Comparison of ENCODE assay signal across 8 cellular contexts in the genomic region with DNA sequence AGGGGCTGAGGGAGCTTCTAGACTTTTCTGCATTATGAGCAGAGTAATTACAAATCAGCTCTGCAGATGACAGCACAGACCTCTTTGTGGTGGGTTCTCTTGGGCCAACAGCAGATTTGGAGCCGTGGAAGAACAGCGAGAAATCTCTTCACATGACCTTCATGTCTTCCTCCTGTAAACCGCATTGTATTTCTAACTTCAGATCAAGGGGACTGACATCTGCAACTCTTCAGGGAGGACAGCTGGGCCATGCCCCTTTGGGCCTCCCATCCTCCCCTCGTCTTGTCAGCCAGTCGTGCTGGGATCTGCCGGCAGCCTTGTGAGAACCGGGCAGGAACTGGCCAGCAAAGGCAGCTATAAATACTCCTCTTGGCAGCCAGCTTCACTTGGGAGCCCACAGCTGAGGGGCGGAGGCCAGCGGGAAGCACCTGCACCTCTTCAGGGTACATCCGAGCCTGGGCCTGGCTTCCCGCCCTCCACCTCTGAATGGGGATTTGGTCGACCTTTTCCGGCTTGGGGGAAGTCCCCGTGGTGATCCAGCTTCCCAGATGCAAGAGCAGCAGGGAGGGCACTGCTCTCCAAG. TPM values are rescaled to one million over a fixed set of nuclear protein-coding genes. Genes with fewer than 3 reads are reported as not detected.
A peak's percentile ranks its signal among the peaks of the same experiment; 100 is the strongest.
DNase-seq lines count a peak whose midpoint lies in the region; ATAC-seq, FAIRE-seq and TF ChIP-seq lines count a peak whose summit lies in the region.

No MANE protein-coding gene starts in this region.

- no peak for TF ChIP-seq POLR2A in GM12891 (IDR thresholded peaks at IDR 0.05; ENCODE audit: low read depth, low read length)
- no peak for TF ChIP-seq POLR2A in heart left ventricle (IDR thresholded peaks at IDR 0.05)

- no peaks in the 10 kb centered on the region for H3K9me2 ChIP-seq in PC-3 (replicated peaks; ENCODE audit: low read length)

- CTCF ChIA-PET in PC-3 (lab: Charles Lee): interaction anchor here (0.6 kb wide), 2 partner anchors 89 to 138 kb away, joined by 3 read pairs; no protein-coding TSS in a partner anchor

- H3K79me2 ChIP-seq in PC-3 (ENCODE audit: low read length): no peaks in the 10 kb centered on the region

- no peak overlapping the region for H3K9ac ChIP-seq in PC-3 (ENCODE audit: low read length)

- H3K4me2 ChIP-seq in PC-3 (ENCODE audit: low read length): 0 out of 2 replicates have a peak overlapping the region, but pooled peaks have one; percentile 41

- no peaks in the 10 kb centered on the region for H3F3A ChIP-seq in PC-3 (ENCODE audit: low read length, unreplicated experiment)

- TSS peak; percentile 28 for BruUV-seq in PC-3 (replicated peaks; lab: Mats Ljungman, UMichigan)

- POLR2A ChIA-PET in PC-3 (lab: Charles Lee; ENCODE audit: unreplicated experiment): no interaction called here

- DNase-seq in GM12891 (ENCODE audit: insufficient read length, low spot score) (no peak), PC-3 (no peak), heart left ventricle (peak; percentile 83 to 88 (median 88)), NOMO-1 treated with dmso at 0.1 percent for 144 hours (lab: John Stamatoyannopoulos, UW; ENCODE audit: unreplicated experiment) (no peak), NOMO-1 treated with DMSO at 0.1 percent for 48 hours (lab: John Stamatoyannopoulos, UW; ENCODE audit: unreplicated experiment) (no peak), kidney glomerular epithelial cell (lab: John Stamatoyannopoulos, UW) (no peak)

- H3K27me3 ChIP-seq in PC-3 (ENCODE audit: low read length) (no peaks in the 10 kb centered on the region), heart left ventricle (no peaks in the 10 kb centered on the region)

- ATAC-seq in HG02870 (IDR thresholded peaks at IDR 0.05; ENCODE audit: unreplicated experiment): peak; percentile 19
- ATAC-seq in PC-3: no peak
- ATAC-seq in heart left ventricle: peak; percentile 93 to 99 (median 96)

- peak; percentile 88 for FAIRE-seq in GM12891 (lab: Jason Lieb, UNC)

- TF ChIP-seq CTCF in PC-3 (conservative IDR thresholded peaks at IDR 0.05; ENCODE audit: low read depth, low read length): no peak
- TF ChIP-seq CTCF in heart left ventricle (IDR thresholded peaks at IDR 0.05): no peak

- H3K27ac ChIP-seq in PC-3 (ENCODE audit: low read length) (peak overlapping the region; percentile 91), heart left ventricle (peak overlapping the region; percentile 34 to 87 (median 71)), skin epidermis (peak overlapping the region in 13 of 21 experiments; percentile 1 to 72 (median 45))

- H3K36me3 ChIP-seq in PC-3 (ENCODE audit: low read depth, low read length) (no peaks in the 10 kb centered on the region), heart left ventricle (no peaks in the 10 kb centered on the region)

- no peaks in the 10 kb centered on the region for H4K20me1 ChIP-seq in PC-3 (ENCODE audit: low read length)

- no peaks in the 10 kb centered on the region for H3K9me3 ChIP-seq in PC-3 (ENCODE audit: low read length)
- H3K9me3 ChIP-seq in heart left ventricle: no peaks in the 10 kb centered on the region

- H3K4me3 ChIP-seq in PC-3 (ENCODE audit: low read length): no peak overlapping the region
- peak overlapping the region in 4 of 12 donors; percentile 5 to 19 (median 6) for H3K4me3 ChIP-seq in heart left ventricle
- no peak overlapping the region for H3K4me3 ChIP-seq in skin epidermis

- intact Hi-C loops in PC-3 (cut with micrococcal nuclease) (loop anchor here (2.0 kb wide), 1 partner anchor 44 kb away; no protein-coding TSS in a partner anchor), heart left ventricle (cut with DNase I) (loop anchor here in 3 of 10 donors (1.0 to 10.0 kb wide), 5 partner anchors 38 to 230 kb away; a partner anchor contains a TSS)

- H3K4me1 ChIP-seq in PC-3 (ENCODE audit: insufficient read depth, low read length) (peaks cover 40% of the 10 kb centered on the region), heart left ventricle (peaks cover 3 to 36% (median 27%) of the 10 kb centered on the region in 12 donors)

- H2AFZ ChIP-seq in PC-3 (ENCODE audit: low read length): no peak overlapping the region

- 3 to 5% (median 3%) methylated on average over 13 to 14 of the region's 14 CpGs for WGBS in heart left ventricle, 4 donors

TF ChIP-seq in GM12891, 5 proteins besides CTCF, POLR2A, EP300 and RAD21:
- TF ChIP-seq SPI1 (IDR thresholded peaks at IDR 0.05; ENCODE audit: low read depth, low read length): 0 out of 2 replicates have a peak, but pooled peaks have one; percentile 3
- TF ChIP-seq POU2F2 (IDR thresholded peaks at IDR 0.05; ENCODE audit: low read depth, low read length): no peak
- TF ChIP-seq PAX5 (IDR thresholded peaks at IDR 0.05; ENCODE audit: insufficient read depth, low read length, severe bottlenecking): no peak
- TF ChIP-seq TAF1 (IDR thresholded peaks at IDR 0.05; ENCODE audit: low read depth, low read length): no peak

RNA-seq across cellular contexts. Expression of a gene that starts 54.8 kb away (rescaled TPM):
- 0.12 TPM for polyA plus RNA-seq in GM12891 (2012; ENCODE audit: low read depth, missing spikeins)
- total RNA-seq in PC-3 (2014; rRNA removed) (0.47 TPM in 1 of 2 replicates, not detected in the other), heart left ventricle (1 to 10 TPM in 1 of 9 donors, under 1 TPM in 6, not detected in 2; 0.26 to 1.7 (median 0.52) TPM)
- under 1 TPM; 0.32 to 0.46 TPM for polyA plus RNA-seq in heart left ventricle

Comparison
In these comparisons a context has a peak if more than half of its experiments do, and no peak if none do; other contexts are left out.
1. DNase-seq: peak in heart left ventricle (5 of 5); none in GM12891 (single experiment), PC-3 (single experiment), NOMO-1 treated with dmso at 0.1 percent for 144 hours (single experiment), NOMO-1 treated with DMSO at 0.1 percent for 48 hours (single experiment) and kidney glomerular epithelial cell (single experiment).
2. Peak in every context shown above with its lines, with median percentiles within 50 percentile points of each other: H3K27ac ChIP-seq.